17 cellular contexts compared by ENCODE assay signal in the genomic region with DNA sequence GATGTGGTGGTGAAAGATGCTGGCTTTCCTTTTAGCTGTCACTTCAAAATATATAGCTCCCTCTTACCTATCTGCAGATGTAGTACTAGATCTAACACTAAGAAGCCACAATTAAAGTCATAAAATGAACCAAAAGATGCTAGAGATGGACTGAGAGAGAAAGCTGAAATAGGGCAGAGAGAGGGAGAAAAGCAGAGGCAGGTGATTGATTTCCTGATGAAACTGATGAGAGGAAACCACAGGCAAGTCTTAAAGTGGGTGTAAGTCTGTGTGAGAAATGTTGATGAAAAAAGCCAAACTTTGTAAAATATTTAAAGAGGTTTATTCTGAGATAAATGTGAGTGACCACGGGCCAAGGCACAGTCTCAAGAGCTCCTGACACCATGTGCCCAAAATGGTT.
"Had no signal": no experiment of that assay in that cellular context is flagged by ENCODE, and none has a peak within 500 bp of the region (broad histone marks: within the 10 kb centered on the region; RNA-seq: fewer than 3 reads in every experiment).

No MANE protein-coding gene starts in this region.

- H3K27ac Mint-ChIP-seq: natural killer cell had no signal

- ATAC-seq: esophagus mucosa, gastrocnemius medialis, left lobe of liver, natural killer cell, right cardiac atrium had no signal

- H3K27ac ChIP-seq: gastrocnemius medialis, stomach, thoracic aorta had no signal

- H3K36me3 ChIP-seq: gastrocnemius medialis, stomach, thoracic aorta had no signal

- H3K4me1 ChIP-seq: gastrocnemius medialis, stomach had no signal

- H3K27me3 ChIP-seq: gastrocnemius medialis, stomach had no signal

- FAIRE-seq: endometrium, islet of Langerhans had no signal

- H3K36me3 Mint-ChIP-seq: natural killer cell had no signal

- H3K9me3 ChIP-seq: gastrocnemius medialis, stomach, thoracic aorta had no signal

- H3K4me3 Mint-ChIP-seq: natural killer cell, neural crest cell had no signal

- H3K4me1 Mint-ChIP-seq: natural killer cell had no signal

- DNase-seq: effector memory CD4-positive, alpha-beta T cell; gastrocnemius medialis; kidney glomerular epithelial cell; mammary epithelial cell; natural killer cell; right cardiac atrium; stimulated activated CD4-positive, alpha-beta T cell treated with anti-CD3 and anti-CD28 coated beads, Interleukin-12 subunit alpha, Interleukin-12 subunit beta, amount 100 ng/mL, for 4 hours; stimulated activated naive CD4-positive, alpha-beta T cell; stomach; substantia nigra; trophoblast cell had no signal

- H3K4me3 ChIP-seq: gastrocnemius medialis, stomach, thoracic aorta had no signal
